8 cellular contexts compared by ENCODE assay signal in genomic region chr5:132476853-132477729, GRCh38. TPM values are rescaled to one million over a fixed set of nuclear protein-coding genes. Genes with fewer than 3 reads are reported as not detected.
DNase-seq lines count a peak whose midpoint lies in the region; ATAC-seq and TF ChIP-seq lines count a peak whose summit lies in the region.

No MANE protein-coding gene starts in this region.

- POLR2A ChIA-PET in AG04450 (lab: Yijun Ruan, JAX), result no interaction called here
- POLR2A ChIA-PET in activated CD8-positive, alpha-beta T cell treated with anti-CD3 and anti-CD28 coated beads, Interleukin-2, amount 10 ng/mL, durations not matched to agents 7 days and 5 days (lab: Charles Lee), result interaction anchor here (0.9 to 22.6 kb wide), 12 partner anchors 12 to 390 kb away, joined by 3 to 720 read pairs (median 35); partner anchors contain the start of gene IRF1
- POLR2A ChIA-PET in PC-9 (lab: Charles Lee; ENCODE audit: unreplicated experiment), result interaction anchor here (0.5 to 0.7 kb wide), 2 partner anchors 49 to 110 kb away, joined by 3 to 7 read pairs; no protein-coding TSS in a partner anchor

- intact Hi-C loops in PC-9 (cut with micrococcal nuclease; ENCODE audit: unreplicated experiment), result no loop called here

- DNase-seq in AG04450 (ENCODE audit: low read depth, low spot score) (no peak), lung (ENCODE audit: low spot score) (no peak), NCI-H1694 treated with DMSO at 0.1 percent for 48 hours (lab: John Stamatoyannopoulos, UW) (no peak), PC-9 (no peak)
- DNase-seq in activated CD8-positive, alpha-beta T cell treated with anti-CD3 and anti-CD28 coated beads, Interleukin-2, amount 10 ng/mL, durations not matched to agents 7 days and 5 days, result no peak
- no peak for DNase-seq in stimulated activated CD4-positive, alpha-beta T cell treated with anti-CD3 and anti-CD28 coated beads, Interleukin-12 subunit alpha, Interleukin-12 subunit beta, amount 100 ng/mL, for 4 hours

- peak overlapping the region; percentile 80 for H3K27ac Mint-ChIP-seq in activated CD8-positive, alpha-beta T cell treated with anti-CD3 and anti-CD28 coated beads, Interleukin-2, amount 10 ng/mL, durations not matched to agents 7 days and 5 days

- no TSS peak for BruUV-seq in PC-9 (replicated peaks; lab: Mats Ljungman, UMichigan)

- no peak overlapping the region for H3K4me3 Mint-ChIP-seq in activated CD8-positive, alpha-beta T cell treated with anti-CD3 and anti-CD28 coated beads, Interleukin-2, amount 10 ng/mL, durations not matched to agents 7 days and 5 days

- no peaks in the 10 kb centered on the region for H3K9me2 ChIP-seq in PC-9 (ENCODE audit: insufficient read depth)

- H4K20me1 ChIP-seq in PC-9 (ENCODE audit: insufficient read depth), result no peaks in the 10 kb centered on the region

- TF ChIP-seq CTCF in AG04450 (IDR thresholded peaks at IDR 0.05; ENCODE audit: low read depth, low read length) (0 out of 2 replicates have a peak, but pooled peaks have one; percentile 11), GM12872 (IDR thresholded peaks at IDR 0.05; ENCODE audit: insufficient read depth, low read depth, low read length) (peak; percentile 43; the same call in 1 of the 3 replicates), lung (IDR thresholded peaks at IDR 0.05; ENCODE audit: control extremely low read depth, extremely low read depth) (no peak), PC-9 (conservative IDR thresholded peaks at IDR 0.05) (no peak)

- peaks cover 85% of the 10 kb centered on the region for H3K4me1 Mint-ChIP-seq in activated CD8-positive, alpha-beta T cell treated with anti-CD3 and anti-CD28 coated beads, Interleukin-2, amount 10 ng/mL, durations not matched to agents 7 days and 5 days (ENCODE audit: low read depth)

- H3K36me3 ChIP-seq in lung (ENCODE audit: control insufficient read depth in 2 of 2, insufficient read depth in 2 of 2, low read length in 2 of 2) (peaks cover 0 to 16% of the 10 kb centered on the region in 2 donors), PC-9 (ENCODE audit: low read depth) (no peaks in the 10 kb centered on the region)

- peak; percentile 11 for ATAC-seq in activated CD8-positive, alpha-beta T cell treated with anti-CD3 and anti-CD28 coated beads, Interleukin-2, amount 10 ng/mL, durations not matched to agents 7 days and 5 days
- ATAC-seq in lung (ENCODE audit: insufficient read depth, low FRiP score) (no peak), HG03432 (IDR thresholded peaks at IDR 0.05; ENCODE audit: unreplicated experiment) (no peak)

- H3K4me3 ChIP-seq in AG04450 (ENCODE audit: low read depth, low read length) (no peak overlapping the region), lung (no peak overlapping the region), PC-9 (no peak overlapping the region)

- CTCF ChIA-PET in AG04450 (lab: Charles Lee) (interaction anchor here (0.7 kb wide), 1 partner anchor 343 kb away, joined by 3 read pairs; no protein-coding TSS in a partner anchor), PC-9 (lab: Charles Lee) (interaction anchor here (0.6 kb wide), 2 partner anchors 89 to 314 kb away, joined by 3 to 4 read pairs; no protein-coding TSS in a partner anchor)
- CTCF ChIA-PET in activated CD8-positive, alpha-beta T cell treated with anti-CD3 and anti-CD28 coated beads, Interleukin-2, amount 10 ng/mL, durations not matched to agents 7 days and 5 days (lab: Charles Lee), result interaction anchor here (0.8 to 4.2 kb wide), 6 partner anchors 11 to 51 kb away, joined by 3 to 45 read pairs (median 13); partner anchors contain the start of gene IRF1

- 89 to 90% methylated on average over 7 of the region's 7 CpGs for WGBS in lung, 2 donors

- H3K27me3 Mint-ChIP-seq in activated CD8-positive, alpha-beta T cell treated with anti-CD3 and anti-CD28 coated beads, Interleukin-2, amount 10 ng/mL, durations not matched to agents 7 days and 5 days (ENCODE audit: low read depth), result no peaks in the 10 kb centered on the region

- H3K9me3 Mint-ChIP-seq in activated CD8-positive, alpha-beta T cell treated with anti-CD3 and anti-CD28 coated beads, Interleukin-2, amount 10 ng/mL, durations not matched to agents 7 days and 5 days (ENCODE audit: insufficient read depth), result no peaks in the 10 kb centered on the region

- H3F3A ChIP-seq in PC-9 (ENCODE audit: insufficient read depth, low read depth), result peaks cover 6% of the 10 kb centered on the region; the same call in 1 of the 2 replicates

- no peak overlapping the region for H3K4me2 ChIP-seq in PC-9

- H3K27ac ChIP-seq in AG04450 (ENCODE audit: low read depth, low read length) (no peak overlapping the region), lung (ENCODE audit: low read depth in 1 of 2, low read length in 1 of 2) (peak overlapping the region; percentile 13 to 57), PC-9 (no peak overlapping the region)

- H2AFZ ChIP-seq in PC-9, result no peak overlapping the region

- no peaks in the 10 kb centered on the region for H3K9me3 ChIP-seq in AG04450 (ENCODE audit: control insufficient read depth, insufficient read depth, low read length)
- H3K9me3 ChIP-seq in lung (ENCODE audit: control insufficient read depth in 2 of 2, insufficient read depth in 1 of 2, low read length in 1 of 2), result no peaks in the 10 kb centered on the region
- no peaks in the 10 kb centered on the region for H3K9me3 ChIP-seq in PC-9 (ENCODE audit: insufficient read depth, low read depth)

- H3K79me2 ChIP-seq in PC-9 (ENCODE audit: low read depth), result no peaks in the 10 kb centered on the region

- H3K27me3 ChIP-seq in AG04450 (ENCODE audit: control insufficient read depth, insufficient read depth, low read length), result no peaks in the 10 kb centered on the region
- H3K27me3 ChIP-seq in lung (ENCODE audit: control insufficient read depth, insufficient read depth), result no peaks in the 10 kb centered on the region
- H3K27me3 ChIP-seq in PC-9 (ENCODE audit: insufficient read depth, low read depth), result no peaks in the 10 kb centered on the region

- H3K4me1 ChIP-seq in lung (ENCODE audit: control insufficient read depth in 2 of 2, insufficient read depth in 2 of 2, low read length in 2 of 2) (peaks cover 0 to 14% of the 10 kb centered on the region in 2 donors), PC-9 (replicated peaks; ENCODE audit: insufficient read depth) (no peaks in the 10 kb centered on the region)

- peaks cover 41% of the 10 kb centered on the region for H3K36me3 Mint-ChIP-seq in activated CD8-positive, alpha-beta T cell treated with anti-CD3 and anti-CD28 coated beads, Interleukin-2, amount 10 ng/mL, durations not matched to agents 7 days and 5 days (ENCODE audit: low read depth)

RNA-seq across cellular contexts. Expression of gene IRF1, which starts 13.5 kb away (rescaled TPM):
- polyA plus RNA-seq in AG04450 (2011; rRNA removed) (22.6 and 30.0 TPM in 2 replicates), lung (100 to 1,000 TPM in 1 of 2 donors, 10 to 100 TPM in 1; 32.9 to 141 TPM)
- polyA minus RNA-seq in AG04450 (2011; rRNA and poly(A)+ RNA removed), result 47.8 and 59.2 TPM in 2 replicates
- total RNA-seq in activated CD8-positive, alpha-beta T cell treated with anti-CD3 and anti-CD28 coated beads, Interleukin-2, amount 10 ng/mL, durations not matched to agents 7 days and 5 days, result 100 to 1,000 TPM; 221 to 228 TPM
- total RNA-seq in lung (10 to 100 TPM; 53.8 to 83.2 TPM), PC-9 (2021) (27.1 and 38.9 TPM in 2 replicates)

Comparison
In these comparisons a context has a peak if more than half of its experiments do, and no peak if none do; other contexts are left out.
1. H3K27ac ChIP-seq: peak in lung (2 of 2); none in AG04450 (single experiment) and PC-9 (single experiment).
2. CTCF ChIP-seq: peak in AG04450 (single experiment) and GM12872 (single experiment); none in lung (single experiment) and PC-9 (single experiment).